Comparison of ENCODE assay signal across 8 cellular contexts in the genomic region with DNA sequence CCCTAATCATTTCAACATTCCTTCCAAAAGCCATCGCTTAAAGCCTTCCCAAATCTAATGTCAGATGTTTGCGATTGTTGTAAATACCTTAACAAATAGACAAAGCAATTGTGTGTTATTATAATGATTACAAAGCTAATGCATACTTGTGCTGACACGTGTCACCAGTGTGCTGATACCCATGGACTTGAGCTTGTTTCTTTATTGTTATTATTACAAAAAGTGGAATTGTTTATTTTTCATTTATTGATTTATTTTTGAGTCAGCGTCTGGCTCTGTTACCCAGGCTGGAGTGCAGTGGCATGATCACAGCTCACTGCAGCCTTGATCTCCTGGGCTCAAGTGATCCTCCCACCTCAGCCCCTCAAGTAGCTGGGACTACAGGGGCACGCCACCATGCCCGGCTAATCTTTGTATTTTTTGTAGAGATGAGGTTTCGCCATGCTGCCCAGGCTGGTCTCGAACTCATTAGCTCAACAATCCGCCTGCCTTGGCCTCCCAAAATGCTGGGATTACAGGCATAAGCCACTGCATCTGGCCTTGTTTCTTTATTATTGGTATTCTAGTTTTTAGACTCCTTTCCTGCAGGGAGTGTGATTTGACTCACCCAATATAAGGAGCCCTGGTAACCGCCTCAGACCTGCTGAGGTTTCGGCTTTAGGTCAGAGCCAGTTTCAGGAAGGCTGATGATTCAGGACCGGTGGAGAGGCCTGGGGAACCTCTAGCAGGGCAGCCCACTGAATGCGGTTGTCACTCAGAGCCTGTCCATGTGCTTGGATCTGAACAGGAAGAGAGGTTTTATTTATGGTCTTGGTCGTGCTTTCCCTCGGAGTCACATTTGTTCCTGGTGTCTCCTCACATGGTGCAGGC. TPM values are rescaled to one million over a fixed set of nuclear protein-coding genes. Genes with fewer than 3 reads are reported as not detected.
DNase-seq lines count a peak whose midpoint lies in the region; ATAC-seq lines count a peak whose summit lies in the region.

No MANE protein-coding gene starts in this region.

- intact Hi-C loops in cardiac septum (cut with DNase I) = no loop called here

- peak; percentile 39 for DNase-seq in activated T-cell treated with anti-CD3 and anti-CD28 coated beads for 24 hours (ENCODE audit: low read depth)
- no peak for DNase-seq in activated T-cell treated with anti-CD3 and anti-CD28 coated beads, Interleukin-2, amount 50 U/mL, for 1 hour
- peak; percentile 83 for DNase-seq in amniotic epithelial cell (ENCODE audit: low read depth)
- peak; percentile 5 for DNase-seq in stimulated activated CD8-positive, alpha-beta memory T cell treated with anti-CD3 and anti-CD28 coated beads, Interleukin-7, amount 100 ng/mL, for 24 hours (ENCODE audit: low read depth)
- DNase-seq in NCI-H2107 (lab: John Stamatoyannopoulos, UW) = no peak
- no peak for DNase-seq in NCI-H2029 treated with DMSO at 0.1 percent for 48 hours (lab: John Stamatoyannopoulos, UW)
- no peak for DNase-seq in cardiac septum (ENCODE audit: low spot score)

- peak; percentile 68 for ATAC-seq in HG03175 (IDR thresholded peaks at IDR 0.05; ENCODE audit: unreplicated experiment)

RNA-seq across cellular contexts. Expression of a gene that starts 2.1 kb away (rescaled TPM):
- total RNA-seq in cardiac septum = 3.3 TPM

RNA-seq across cellular contexts. Expression of a gene that starts 46.9 kb away (rescaled TPM):
- total RNA-seq in cardiac septum = 40.4 TPM

RNA-seq across cellular contexts. Expression of a gene that starts 47.1 kb away (rescaled TPM):
- total RNA-seq in cardiac septum = 12.6 TPM

RNA-seq across cellular contexts. Expression of a gene that starts 54.7 kb away (rescaled TPM):
- total RNA-seq in cardiac septum = 15.3 TPM

Comparison
In these comparisons a context has a peak if more than half of its experiments do, and no peak if none do; other contexts are left out.
1. DNase-seq: peak in activated T-cell treated with anti-CD3 and anti-CD28 coated beads for 24 hours (single experiment), amniotic epithelial cell (single experiment) and stimulated activated CD8-positive, alpha-beta memory T cell treated with anti-CD3 and anti-CD28 coated beads, Interleukin-7, amount 100 ng/mL, for 24 hours (single experiment); none in activated T-cell treated with anti-CD3 and anti-CD28 coated beads, Interleukin-2, amount 50 U/mL, for 1 hour (single experiment), NCI-H2107 (single experiment), NCI-H2029 treated with DMSO at 0.1 percent for 48 hours (single experiment) and cardiac septum (single experiment).